In the genomic region with DNA sequence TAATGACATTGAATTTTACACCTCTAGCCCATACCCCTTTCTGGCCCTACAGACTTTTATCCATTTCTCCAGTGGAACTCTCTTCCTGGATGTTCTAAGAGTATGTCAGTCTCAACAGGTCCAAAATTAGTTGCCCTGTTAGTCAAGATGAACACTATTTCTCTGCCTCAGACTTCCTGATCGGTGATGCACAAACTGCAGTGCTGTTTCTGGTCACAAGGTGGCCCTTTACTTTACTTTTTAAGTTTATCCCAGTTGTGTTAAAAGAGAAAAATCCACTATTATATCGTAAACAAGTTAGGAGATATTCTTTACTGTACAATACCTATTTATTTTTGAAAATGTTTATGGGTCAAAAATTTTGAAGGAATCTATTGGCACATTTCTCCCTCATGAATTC, we compare ENCODE assay signal across 8 cellular contexts. TPM values are rescaled to one million over a fixed set of nuclear protein-coding genes. Genes with fewer than 3 reads are reported as not detected.
DNase-seq lines count a peak whose midpoint lies in the region; ATAC-seq and TF ChIP-seq lines count a peak whose summit lies in the region.

No MANE protein-coding gene starts in this region.

- DNase-seq in natural killer cell (no peak), SK-N-SH (peak; percentile 44), mesendoderm (peak; percentile 27), uterus (peak; percentile 48 to 49)
- DNase-seq in natural killer cell treated with Interleukin-12 subunit alpha and Interleukin-12 subunit beta and Interleukin-15 and Interleukin-18, amount 100 ng/mL, for 72 hours (ENCODE audit: low spot score): no peak
- peak; percentile 21 for DNase-seq in central memory CD4-positive, alpha-beta T cell
- no peak for DNase-seq in stimulated activated effector memory CD8-positive, alpha-beta T cell treated with anti-CD3 and anti-CD28 coated beads, Interleukin-12 subunit alpha, Interleukin-12 subunit beta, amount 100 ng/mL, for 72 hours (ENCODE audit: low spot score in 2 of 2)

- H3K27me3 Mint-ChIP-seq in natural killer cell (ENCODE audit: low read depth in 2 of 2): peaks cover 3 to 42% of the 10 kb centered on the region in 2 donors
- H3K27me3 Mint-ChIP-seq in natural killer cell treated with Interleukin-12 subunit alpha and Interleukin-12 subunit beta and Interleukin-15 and Interleukin-18, amount 100 ng/mL, for 72 hours: peaks cover 11 to 40% of the 10 kb centered on the region in 2 donors

- H2BK120ac ChIP-seq in mesendoderm (ENCODE audit: low read depth, low read length): no peak overlapping the region

- no peak overlapping the region for H3K4me3 Mint-ChIP-seq in natural killer cell
- no peak overlapping the region for H3K4me3 Mint-ChIP-seq in natural killer cell treated with Interleukin-12 subunit alpha and Interleukin-12 subunit beta and Interleukin-15 and Interleukin-18, amount 100 ng/mL, for 72 hours
- H3K4me3 Mint-ChIP-seq in stimulated activated effector memory CD8-positive, alpha-beta T cell treated with anti-CD3 and anti-CD28 coated beads, Interleukin-12 subunit alpha, Interleukin-12 subunit beta, amount 100 ng/mL, for 72 hours: no peak overlapping the region

- WGBS in SK-N-SH (ENCODE audit: low lambda C conversion rate): 1% methylated on average over 2 of the region's 2 CpGs
- WGBS in mesendoderm (ENCODE audit: extremely low coverage, insufficient coverage, low lambda C conversion rate): no CpG with 5 or more reads among the region's 2 CpGs

- H3F3A ChIP-seq in SK-N-SH (replicated peaks; ENCODE audit: insufficient read depth): no peaks in the 10 kb centered on the region

- H2BK15ac ChIP-seq in mesendoderm (replicated peaks; ENCODE audit: low read depth): no peak overlapping the region

- H3K36me3 ChIP-seq in SK-N-SH (replicated peaks in 1 of 2; ENCODE audit: control insufficient read depth in 1 of 2, insufficient read depth in 2 of 2, low read length in 1 of 2) (no peaks in the 10 kb centered on the region), mesendoderm (ENCODE audit: control insufficient read depth, insufficient read depth, low read length) (no peaks in the 10 kb centered on the region), uterus (no peaks in the 10 kb centered on the region)

- H3K9me2 ChIP-seq in SK-N-SH: no peaks in the 10 kb centered on the region

- no peaks in the 10 kb centered on the region for H3K79me1 ChIP-seq in mesendoderm (ENCODE audit: low read length)

- H2AFZ ChIP-seq in SK-N-SH (ENCODE audit: low read depth): no peak overlapping the region

- no peak overlapping the region for H3K18ac ChIP-seq in mesendoderm (ENCODE audit: low read length)

- H3K4me2 ChIP-seq in SK-N-SH (no peak overlapping the region), mesendoderm (ENCODE audit: low read length) (no peak overlapping the region)

- ATAC-seq in natural killer cell: peak in 2 of 3 donors; percentile 41 to 52
- ATAC-seq in natural killer cell treated with Interleukin-12 subunit alpha and Interleukin-12 subunit beta and Interleukin-15 and Interleukin-18, amount 100 ng/mL, for 72 hours: no peak
- ATAC-seq in HG03135 (IDR thresholded peaks at IDR 0.05; ENCODE audit: unreplicated experiment): peak; percentile 62
- ATAC-seq in stimulated activated effector memory CD8-positive, alpha-beta T cell treated with anti-CD3 and anti-CD28 coated beads, Interleukin-12 subunit alpha, Interleukin-12 subunit beta, amount 100 ng/mL, for 72 hours: no peak

- H3K36me3 Mint-ChIP-seq in natural killer cell: no peaks in the 10 kb centered on the region
- no peaks in the 10 kb centered on the region for H3K36me3 Mint-ChIP-seq in natural killer cell treated with Interleukin-12 subunit alpha and Interleukin-12 subunit beta and Interleukin-15 and Interleukin-18, amount 100 ng/mL, for 72 hours
- no peaks in the 10 kb centered on the region for H3K36me3 Mint-ChIP-seq in stimulated activated effector memory CD8-positive, alpha-beta T cell treated with anti-CD3 and anti-CD28 coated beads, Interleukin-12 subunit alpha, Interleukin-12 subunit beta, amount 100 ng/mL, for 72 hours

- TF ChIP-seq EP300 in SK-N-SH (IDR thresholded peaks at IDR 0.05; ENCODE audit: borderline replicate concordance in 1 of 2, low read depth in 1 of 2, low read length in 1 of 2): no peak

- POLR2A ChIA-PET in SK-N-SH (lab: Yijun Ruan, JAX): interaction anchor here (0.6 kb wide), 1 partner anchor 13 kb away, joined by 3 read pairs; no protein-coding TSS in a partner anchor

- no peak overlapping the region for H3K27ac Mint-ChIP-seq in natural killer cell
- no peak overlapping the region for H3K27ac Mint-ChIP-seq in natural killer cell treated with Interleukin-12 subunit alpha and Interleukin-12 subunit beta and Interleukin-15 and Interleukin-18, amount 100 ng/mL, for 72 hours
- no peak overlapping the region for H3K27ac Mint-ChIP-seq in stimulated activated effector memory CD8-positive, alpha-beta T cell treated with anti-CD3 and anti-CD28 coated beads, Interleukin-12 subunit alpha, Interleukin-12 subunit beta, amount 100 ng/mL, for 72 hours

- H3K27ac ChIP-seq in SK-N-SH (ENCODE audit: low read depth in 2 of 2, low read length in 1 of 2) (no peak overlapping the region), mesendoderm (ENCODE audit: low read depth, low read length) (no peak overlapping the region), uterus (no peak overlapping the region)

- H3K9me3 ChIP-seq in SK-N-SH: no peaks in the 10 kb centered on the region
- no peaks in the 10 kb centered on the region for H3K9me3 ChIP-seq in uterus

- H3K56ac ChIP-seq in mesendoderm (ENCODE audit: low read length): peak overlapping the region; percentile 25

- peak; percentile 64 for TF ChIP-seq RAD21 in SK-N-SH (IDR thresholded peaks at IDR 0.05; ENCODE audit: low read length)

- CTCF ChIA-PET in SK-N-SH (lab: Yijun Ruan, JAX): interaction anchor here (0.7 to 1.0 kb wide), 6 partner anchors 12 to 125 kb away, joined by 3 to 13 read pairs (median 4); no protein-coding TSS in a partner anchor

- TF ChIP-seq POLR2A in uterus (IDR thresholded peaks at IDR 0.05): no peak

- no peaks in the 10 kb centered on the region for H3K79me2 ChIP-seq in SK-N-SH (ENCODE audit: insufficient read depth)
- no peaks in the 10 kb centered on the region for H3K79me2 ChIP-seq in mesendoderm (ENCODE audit: control insufficient read depth, insufficient read depth, low read length)

- no peaks in the 10 kb centered on the region for H3K4me1 Mint-ChIP-seq in natural killer cell
- no peaks in the 10 kb centered on the region for H3K4me1 Mint-ChIP-seq in natural killer cell treated with Interleukin-12 subunit alpha and Interleukin-12 subunit beta and Interleukin-15 and Interleukin-18, amount 100 ng/mL, for 72 hours (ENCODE audit: low read depth in 2 of 2)
- H3K4me1 Mint-ChIP-seq in stimulated activated effector memory CD8-positive, alpha-beta T cell treated with anti-CD3 and anti-CD28 coated beads, Interleukin-12 subunit alpha, Interleukin-12 subunit beta, amount 100 ng/mL, for 72 hours: no peaks in the 10 kb centered on the region

- no peak overlapping the region for H3K4ac ChIP-seq in mesendoderm (ENCODE audit: low read depth, low read length)

- H4K8ac ChIP-seq in mesendoderm (ENCODE audit: low read depth, low read length): no peak overlapping the region

- H2AK5ac ChIP-seq in mesendoderm (ENCODE audit: low read length): no peak overlapping the region

- no peak overlapping the region for H3K9ac ChIP-seq in SK-N-SH
- H3K9ac ChIP-seq in mesendoderm (ENCODE audit: low read length): no peak overlapping the region

- H3K9me3 Mint-ChIP-seq in natural killer cell: no peaks in the 10 kb centered on the region
- no peaks in the 10 kb centered on the region for H3K9me3 Mint-ChIP-seq in natural killer cell treated with Interleukin-12 subunit alpha and Interleukin-12 subunit beta and Interleukin-15 and Interleukin-18, amount 100 ng/mL, for 72 hours
- no peaks in the 10 kb centered on the region for H3K9me3 Mint-ChIP-seq in stimulated activated effector memory CD8-positive, alpha-beta T cell treated with anti-CD3 and anti-CD28 coated beads, Interleukin-12 subunit alpha, Interleukin-12 subunit beta, amount 100 ng/mL, for 72 hours

- no peak overlapping the region for H3K23ac ChIP-seq in mesendoderm (ENCODE audit: low read length)

- no peaks in the 10 kb centered on the region for H4K20me1 ChIP-seq in SK-N-SH (ENCODE audit: insufficient read depth)

- H3K4me3 ChIP-seq in SK-N-SH (ENCODE audit: low read depth in 2 of 2, low read length in 1 of 2) (no peak overlapping the region), mesendoderm (ENCODE audit: low read length) (no peak overlapping the region), uterus (no peak overlapping the region)

- H4K5ac ChIP-seq in mesendoderm (ENCODE audit: low read length): no peak overlapping the region

- H3K27me3 ChIP-seq in SK-N-SH (ENCODE audit: insufficient read depth) (0 out of 2 replicates have a peak, but pooled peaks cover 6% of the 10 kb centered on the region), mesendoderm (ENCODE audit: insufficient read depth, low read length, poor library complexity) (no peaks in the 10 kb centered on the region), uterus (peaks cover 0 to 6% of the 10 kb centered on the region in 2 donors)

- TF ChIP-seq CTCF in natural killer cell (IDR thresholded peaks at IDR 0.05): peak; percentile 44
- peak; percentile 77 for TF ChIP-seq CTCF in SK-N-SH (IDR thresholded peaks at IDR 0.05)
- peak; percentile 58 to 68 (median 60) for TF ChIP-seq CTCF in uterus (IDR thresholded peaks at IDR 0.05)

- intact Hi-C loops in natural killer cell (cut with micrococcal nuclease) (loop anchor here (1.0 kb wide), 1 partner anchor 121 kb away; no protein-coding TSS in a partner anchor), uterus (cut with DNase I; ENCODE audit: low total_unique reads) (loop anchor here (5.0 kb wide), 1 partner anchor 119 kb away; no protein-coding TSS in a partner anchor)

- no peaks in the 10 kb centered on the region for H3K4me1 ChIP-seq in SK-N-SH (ENCODE audit: control insufficient read depth in 1 of 2, insufficient read depth in 2 of 2, low read depth in 1 of 2, low read length in 1 of 2)
- no peaks in the 10 kb centered on the region for H3K4me1 ChIP-seq in mesendoderm (ENCODE audit: control insufficient read depth, low read depth, low read length)
- no peaks in the 10 kb centered on the region for H3K4me1 ChIP-seq in uterus

- H2BK5ac ChIP-seq in mesendoderm (ENCODE audit: low read length): no peak overlapping the region

RNA-seq across cellular contexts. Expression of a gene that starts 13.1 kb away (rescaled TPM):
- total RNA-seq in natural killer cell (not detected), uterus (10 to 100 TPM; 23.6 to 90.0 (median 60.4) TPM)
- total RNA-seq in natural killer cell treated with Interleukin-12 subunit alpha and Interleukin-12 subunit beta and Interleukin-15 and Interleukin-18, amount 100 ng/mL, for 72 hours: not detected
- 20.2 and 26.0 TPM in 2 replicates for polyA plus RNA-seq in SK-N-SH (2012; rRNA removed)
- polyA plus RNA-seq in SK-N-SH (2012; cell fraction: cytosol; rRNA removed): 32.6 and 45.2 TPM in 2 replicates
- polyA plus RNA-seq in SK-N-SH (2012; cell fraction: nucleus; rRNA removed): 6.6 and 13.5 TPM in 2 replicates
- 14.2 TPM for polyA plus RNA-seq in mesendoderm (2013, experiment 1 of 2)
- 15.0 TPM for polyA plus RNA-seq in mesendoderm (2013, experiment 2 of 2)

RNA-seq across cellular contexts. Expression of a gene that starts 13.2 kb away (rescaled TPM):
- under 1 TPM in 1 of 3 donors, not detected in 2; 0.40 TPM for total RNA-seq in natural killer cell
- total RNA-seq in natural killer cell treated with Interleukin-12 subunit alpha and Interleukin-12 subunit beta and Interleukin-15 and Interleukin-18, amount 100 ng/mL, for 72 hours: under 1 TPM in 1 of 2 donors, not detected in 1; 0.90 TPM
- 27.7 and 29.5 TPM in 2 replicates for polyA plus RNA-seq in SK-N-SH (2012; rRNA removed)
- 46.4 and 99.7 TPM in 2 replicates for polyA plus RNA-seq in SK-N-SH (2012; cell fraction: cytosol; rRNA removed)
- 13.1 and 20.9 TPM in 2 replicates for polyA plus RNA-seq in SK-N-SH (2012; cell fraction: nucleus; rRNA removed)
- 157 TPM for polyA plus RNA-seq in mesendoderm (2013, experiment 1 of 2)
- 167 TPM for polyA plus RNA-seq in mesendoderm (2013, experiment 2 of 2)
- 10 to 100 TPM; 26.1 to 95.6 (median 52.6) TPM for total RNA-seq in uterus

RNA-seq across cellular contexts. Expression of a gene that starts 32.3 kb away (rescaled TPM):
- total RNA-seq in natural killer cell (10 to 100 TPM; 11.6 to 25.2 (median 16.8) TPM), uterus (10 to 100 TPM in 2 of 4 donors, 1 to 10 TPM in 1, not detected in 1; 1.5 to 35.6 (median 15.5) TPM)
- total RNA-seq in natural killer cell treated with Interleukin-12 subunit alpha and Interleukin-12 subunit beta and Interleukin-15 and Interleukin-18, amount 100 ng/mL, for 72 hours: 1 to 10 TPM; 2.3 to 2.6 TPM
- polyA plus RNA-seq in SK-N-SH (2012; rRNA removed): 32.4 and 36.9 TPM in 2 replicates
- polyA plus RNA-seq in SK-N-SH (2012; cell fraction: cytosol; rRNA removed): 38.4 and 53.8 TPM in 2 replicates
- 20.9 and 24.2 TPM in 2 replicates for polyA plus RNA-seq in SK-N-SH (2012; cell fraction: nucleus; rRNA removed)
- polyA plus RNA-seq in mesendoderm (2013, experiment 1 of 2): 83.4 TPM
- polyA plus RNA-seq in mesendoderm (2013, experiment 2 of 2): 83.3 TPM

RNA-seq across cellular contexts. Expression of a gene that starts 33.2 kb away (rescaled TPM):
- total RNA-seq in natural killer cell (1 to 10 TPM; 1.0 to 2.8 (median 1.7) TPM), uterus (100 to 1,000 TPM; 101 to 224 (median 179) TPM)
- total RNA-seq in natural killer cell treated with Interleukin-12 subunit alpha and Interleukin-12 subunit beta and Interleukin-15 and Interleukin-18, amount 100 ng/mL, for 72 hours: under 1 TPM in 1 of 2 donors, not detected in 1; 0.52 TPM
- 292 and 392 TPM in 2 replicates for polyA plus RNA-seq in SK-N-SH (2012; rRNA removed)
- polyA plus RNA-seq in SK-N-SH (2012; cell fraction: cytosol; rRNA removed): 432 and 638 TPM in 2 replicates
- 146 and 148 TPM in 2 replicates for polyA plus RNA-seq in SK-N-SH (2012; cell fraction: nucleus; rRNA removed)
- polyA plus RNA-seq in mesendoderm (2013, experiment 1 of 2): 551 TPM
- 526 TPM for polyA plus RNA-seq in mesendoderm (2013, experiment 2 of 2)

Comparison
In these comparisons a context has a peak if more than half of its experiments do, and no peak if none do; other contexts are left out.
1. ATAC-seq: peak in natural killer cell (2 of 3) and HG03135 (single experiment); none in natural killer cell treated with Interleukin-12 subunit alpha and Interleukin-12 subunit beta and Interleukin-15 and Interleukin-18, amount 100 ng/mL, for 72 hours (0 of 2) and stimulated activated effector memory CD8-positive, alpha-beta T cell treated with anti-CD3 and anti-CD28 coated beads, Interleukin-12 subunit alpha, Interleukin-12 subunit beta, amount 100 ng/mL, for 72 hours (single experiment).
2. DNase-seq: peak in SK-N-SH (single experiment), central memory CD4-positive, alpha-beta T cell (single experiment), mesendoderm (single experiment) and uterus (2 of 2); none in natural killer cell (single experiment), natural killer cell treated with Interleukin-12 subunit alpha and Interleukin-12 subunit beta and Interleukin-15 and Interleukin-18, amount 100 ng/mL, for 72 hours (single experiment) and stimulated activated effector memory CD8-positive, alpha-beta T cell treated with anti-CD3 and anti-CD28 coated beads, Interleukin-12 subunit alpha, Interleukin-12 subunit beta, amount 100 ng/mL, for 72 hours (0 of 2).
3. RNA of a gene that starts 13.1 kb away (total RNA-seq): 23.6 to 90.0 TPM in uterus; not detected in natural killer cell and not detected in natural killer cell treated with Interleukin-12 subunit alpha and Interleukin-12 subunit beta and Interleukin-15 and Interleukin-18, amount 100 ng/mL, for 72 hours; every median in the first group is over 10 times any median in the second.
4. RNA of a gene that starts 13.2 kb away (total RNA-seq): 26.1 to 95.6 TPM in uterus; 0.90 TPM in natural killer cell treated with Interleukin-12 subunit alpha and Interleukin-12 subunit beta and Interleukin-15 and Interleukin-18, amount 100 ng/mL, for 72 hours and 0.40 TPM in natural killer cell; every median in the first group is over 10 times any median in the second.
5. Peak in every context shown above with its lines, with median percentiles within 50 percentile points of each other: CTCF ChIP-seq.